In genomic region chr9:17013010-17013409, GRCh38 we compare ENCODE assay signal across 29 cellular contexts.
"Had no signal": no experiment of that assay in that cellular context is flagged by ENCODE, and none has a peak within 500 bp of the region (broad histone marks: within the 10 kb centered on the region; RNA-seq: fewer than 3 reads in every experiment).

No MANE protein-coding gene starts in this region.

- H3K9me3 Mint-ChIP-seq: activated CD4-positive, alpha-beta T cell treated with anti-CD3 and anti-CD28 coated beads, Interleukin-2, amount 10 ng/mL, durations not matched to agents 7 days and 5 days; activated naive CD8-positive, alpha-beta T cell treated with anti-CD3 and anti-CD28 coated beads, Interleukin-2, amount 10 ng/mL, durations not matched to agents 7 days and 5 days had no signal

- H3K9ac ChIP-seq: KMS-11, SK-N-SH had no signal

- H3K4me2 ChIP-seq: KMS-11, SK-N-SH had no signal

- H3K9me2 ChIP-seq: SK-N-SH had no signal

- H3K4me3 ChIP-seq: ascending aorta, SJSA1 had no signal

- H3K4me1 ChIP-seq: ascending aorta had no signal

- H3K27me3 ChIP-seq: ascending aorta, SJSA1 had no signal

- H3K27ac ChIP-seq: ascending aorta, KMS-11, SJSA1 had no signal

- H3K4me1 Mint-ChIP-seq: activated CD4-positive, alpha-beta T cell treated with anti-CD3 and anti-CD28 coated beads for 36 hours; activated CD4-positive, alpha-beta T cell treated with anti-CD3 and anti-CD28 coated beads, Interleukin-2, amount 10 ng/mL, durations not matched to agents 7 days and 5 days; activated naive CD4-positive, alpha-beta T cell treated with anti-CD3 and anti-CD28 coated beads, Interleukin-2, amount 50 U/mL, for 24 hours; activated naive CD8-positive, alpha-beta T cell treated with anti-CD3 and anti-CD28 coated beads, Interleukin-2, amount 10 ng/mL, durations not matched to agents 7 days and 5 days had no signal

- H3K9me3 ChIP-seq: ascending aorta, SJSA1, SK-N-SH had no signal

- H3K27ac Mint-ChIP-seq: activated CD4-positive, alpha-beta T cell treated with anti-CD3 and anti-CD28 coated beads for 36 hours; activated CD4-positive, alpha-beta T cell treated with anti-CD3 and anti-CD28 coated beads, Interleukin-2, amount 10 ng/mL, durations not matched to agents 7 days and 5 days; activated CD8-positive, alpha-beta T cell treated with anti-CD3 and anti-CD28 coated beads, Interleukin-2, amount 10 ng/mL, durations not matched to agents 7 days and 5 days; activated naive CD4-positive, alpha-beta T cell treated with anti-CD3 and anti-CD28 coated beads, Interleukin-2, amount 50 U/mL, for 24 hours; activated naive CD8-positive, alpha-beta T cell treated with anti-CD3 and anti-CD28 coated beads, Interleukin-2, amount 10 ng/mL, durations not matched to agents 7 days and 5 days; activated T-cell treated with anti-CD3 and anti-CD28 coated beads, Interleukin-2, amount 50 U/mL, for 24 hours; activated T-helper 2 cell treated with anti-CD3 and anti-CD28 coated beads, Interferon-gamma antibody, Interleukin-2, Interleukin-4, amounts not matched to agents 10 μg/mL and 5 μg/mL and 100 μg/mL, durations not matched to agents 14 hours and 24 hours and 36 hours; T-helper 1 cell treated with Interleukin-12 subunit alpha and Interleukin-12 subunit beta and Interleukin-4 antibody, amounts not matched to agents 30 μg/mL and 1 μg/mL, for 36 hours; T-helper 2 cell treated with Interferon-gamma antibody and Interleukin-4, amounts not matched to agents 5 μg/mL and 100 μg/mL, for 36 hours had no signal

- H3K36me3 Mint-ChIP-seq: activated naive CD4-positive, alpha-beta T cell treated with anti-CD3 and anti-CD28 coated beads, Interleukin-2, amount 50 U/mL, for 24 hours; activated naive CD8-positive, alpha-beta T cell treated with anti-CD3 and anti-CD28 coated beads, Interleukin-2, amount 10 ng/mL, durations not matched to agents 7 days and 5 days had no signal

- DNase-seq: activated CD4-positive, alpha-beta T cell treated with anti-CD3 and anti-CD28 coated beads for 36 hours; activated CD4-positive, alpha-beta T cell treated with anti-CD3 and anti-CD28 coated beads, Interleukin-2, amount 10 ng/mL, durations not matched to agents 7 days and 5 days; activated CD4-positive, alpha-beta T cell treated with anti-CD3 and anti-CD28 coated beads, Interleukin-2, amount 50 U/mL, for 48 hours; activated CD8-positive, alpha-beta T cell treated with anti-CD3 and anti-CD28 coated beads, Interleukin-2, amount 10 ng/mL, durations not matched to agents 7 days and 5 days; activated gamma-delta T cell; activated naive CD4-positive, alpha-beta T cell treated with Interleukin-2 at 50 U/mL for 16 hours; activated naive CD8-positive, alpha-beta T cell treated with anti-CD3 and anti-CD28 coated beads, Interleukin-2, amount 10 ng/mL, durations not matched to agents 7 days and 5 days; activated T-cell treated with anti-CD3 and anti-CD28 coated beads, Interleukin-2, amount 50 U/mL, for 24 hours; amygdala; NCI-H1092 treated with DMSO at 0.1 percent for 48 hours; NCI-H1417; NCI-H146; NCI-H187; NCI-H2029 treated with DMSO at 0.1 percent for 48 hours; NCI-H2107; NCI-H2171; NCI-H510A; NCI-H526; NCI-H748 treated with DMSO at 0.1 percent for 48 hours; NK-92 treated with Interleukin-12 subunit alpha and Interleukin-12 subunit beta, amount 100 ng/mL, for 24 hours; SHP77 treated with DMSO at 0.1 percent for 48 hours; SK-N-SH had no signal

- H3K36me3 ChIP-seq: ascending aorta, SJSA1 had no signal

- H3K4me3 Mint-ChIP-seq: activated CD4-positive, alpha-beta T cell treated with anti-CD3 and anti-CD28 coated beads for 36 hours; activated CD4-positive, alpha-beta T cell treated with anti-CD3 and anti-CD28 coated beads, Interleukin-2, amount 10 ng/mL, durations not matched to agents 7 days and 5 days; activated CD8-positive, alpha-beta T cell treated with anti-CD3 and anti-CD28 coated beads, Interleukin-2, amount 10 ng/mL, durations not matched to agents 7 days and 5 days; activated naive CD4-positive, alpha-beta T cell treated with anti-CD3 and anti-CD28 coated beads, Interleukin-2, amount 50 U/mL, for 24 hours; activated naive CD8-positive, alpha-beta T cell treated with anti-CD3 and anti-CD28 coated beads, Interleukin-2, amount 10 ng/mL, durations not matched to agents 7 days and 5 days; activated T-cell treated with anti-CD3 and anti-CD28 coated beads, Interleukin-2, amount 50 U/mL, for 24 hours; T-helper 1 cell treated with Interleukin-12 subunit alpha and Interleukin-12 subunit beta and Interleukin-4 antibody, amounts not matched to agents 30 μg/mL and 1 μg/mL, for 36 hours; T-helper 2 cell treated with Interferon-gamma antibody and Interleukin-4, amounts not matched to agents 5 μg/mL and 100 μg/mL, for 36 hours had no signal

- H3K27me3 Mint-ChIP-seq: activated CD4-positive, alpha-beta T cell treated with anti-CD3 and anti-CD28 coated beads for 36 hours; activated CD4-positive, alpha-beta T cell treated with anti-CD3 and anti-CD28 coated beads, Interleukin-2, amount 10 ng/mL, durations not matched to agents 7 days and 5 days; activated naive CD8-positive, alpha-beta T cell treated with anti-CD3 and anti-CD28 coated beads, Interleukin-2, amount 10 ng/mL, durations not matched to agents 7 days and 5 days; activated T-cell treated with anti-CD3 and anti-CD28 coated beads, Interleukin-2, amount 50 U/mL, for 24 hours had no signal
